ENCODE assay signal across 8 cellular contexts in the genomic region with DNA sequence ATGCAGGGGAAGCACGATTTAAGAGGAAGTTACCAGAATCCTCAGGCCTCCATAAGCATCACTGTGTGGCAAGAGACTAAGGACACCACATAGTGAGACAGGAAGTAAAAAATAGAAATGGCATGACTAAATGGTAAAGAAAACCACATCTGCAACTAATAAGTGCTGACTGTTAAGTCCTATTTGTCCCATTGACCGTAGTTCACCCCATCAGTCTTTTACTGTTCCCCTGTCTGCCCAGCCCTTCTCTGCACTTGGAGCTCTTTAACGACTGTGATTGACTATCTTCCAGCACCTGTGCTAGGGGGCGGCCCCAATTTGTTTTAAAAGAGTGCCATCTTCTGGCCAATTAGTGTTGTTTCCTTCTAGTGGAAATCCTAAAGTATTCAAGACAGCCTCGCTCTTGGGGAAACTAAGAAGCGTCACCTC.
A peak's percentile ranks its signal among the peaks of the same experiment; 100 is the strongest.
DNase-seq lines count a peak whose midpoint lies in the region; ATAC-seq and TF ChIP-seq lines count a peak whose summit lies in the region.

No MANE protein-coding gene starts in this region.

- H3K27ac Mint-ChIP-seq in activated CD8-positive, alpha-beta memory T cell treated with anti-CD3 and anti-CD28 coated beads, Interleukin-2, amount 10 ng/mL, durations not matched to agents 7 days and 5 days = no peak overlapping the region
- H3K27ac Mint-ChIP-seq in naive B cell = no peak overlapping the region

- peaks cover 16% of the 10 kb centered on the region for H3K4me1 Mint-ChIP-seq in activated CD8-positive, alpha-beta memory T cell treated with anti-CD3 and anti-CD28 coated beads, Interleukin-2, amount 10 ng/mL, durations not matched to agents 7 days and 5 days
- peaks cover 0 to 5% (median 0%) of the 10 kb centered on the region in 3 donors for H3K4me1 Mint-ChIP-seq in naive B cell

- no peak overlapping the region for H3K4me3 ChIP-seq in epithelial cell of esophagus (ENCODE audit: low read length)

- DNase-seq in AG08396 (ENCODE audit: low spot score) (peak; percentile 25), HK-2 (ENCODE audit: unreplicated experiment) (peak; percentile 19), NCI-H82 (lab: John Stamatoyannopoulos, UW) (peak; percentile 83), epithelial cell of esophagus (ENCODE audit: low read depth) (peak; percentile 61), naive B cell (peak; percentile 45), superior temporal gyrus (ENCODE audit: extremely low spot score) (peak; percentile 72)
- DNase-seq in activated CD8-positive, alpha-beta memory T cell treated with anti-CD3 and anti-CD28 coated beads, Interleukin-2, amount 10 ng/mL, durations not matched to agents 7 days and 5 days = peak; percentile 57

- no peaks in the 10 kb centered on the region for H3K9me3 Mint-ChIP-seq in activated CD8-positive, alpha-beta memory T cell treated with anti-CD3 and anti-CD28 coated beads, Interleukin-2, amount 10 ng/mL, durations not matched to agents 7 days and 5 days (ENCODE audit: low read depth)
- H3K9me3 Mint-ChIP-seq in naive B cell = no peaks in the 10 kb centered on the region

- H3K4me3 Mint-ChIP-seq in activated CD8-positive, alpha-beta memory T cell treated with anti-CD3 and anti-CD28 coated beads, Interleukin-2, amount 10 ng/mL, durations not matched to agents 7 days and 5 days = no peak overlapping the region
- H3K4me3 Mint-ChIP-seq in naive B cell = no peak overlapping the region

- H3K27me3 Mint-ChIP-seq in activated CD8-positive, alpha-beta memory T cell treated with anti-CD3 and anti-CD28 coated beads, Interleukin-2, amount 10 ng/mL, durations not matched to agents 7 days and 5 days = no peaks in the 10 kb centered on the region
- peaks cover 0 to 27% (median 0%) of the 10 kb centered on the region in 3 donors for H3K27me3 Mint-ChIP-seq in naive B cell

- H3K36me3 Mint-ChIP-seq in activated CD8-positive, alpha-beta memory T cell treated with anti-CD3 and anti-CD28 coated beads, Interleukin-2, amount 10 ng/mL, durations not matched to agents 7 days and 5 days = no peaks in the 10 kb centered on the region
- H3K36me3 Mint-ChIP-seq in naive B cell = no peaks in the 10 kb centered on the region

- ATAC-seq in GM18868 (IDR thresholded peaks at IDR 0.05; ENCODE audit: unreplicated experiment) (peak; percentile 90), naive B cell (ENCODE audit: low read depth in 2 of 2) (peak; percentile 58 to 75)
- peak; percentile 68 for ATAC-seq in activated CD8-positive, alpha-beta memory T cell treated with anti-CD3 and anti-CD28 coated beads, Interleukin-2, amount 10 ng/mL, durations not matched to agents 7 days and 5 days

- peak; percentile 44 for TF ChIP-seq CTCF in epithelial cell of esophagus (IDR thresholded peaks at IDR 0.05; ENCODE audit: insufficient read depth, low read depth, low read length, missing control alignments)

- CTCF ChIA-PET in activated CD8-positive, alpha-beta memory T cell treated with anti-CD3 and anti-CD28 coated beads, Interleukin-2, amount 10 ng/mL, durations not matched to agents 7 days and 5 days (lab: Charles Lee) = interaction anchor here (0.6 to 2.4 kb wide), 4 partner anchors 8 to 191 kb away, joined by 3 to 14 read pairs (median 3); no protein-coding TSS in a partner anchor

Comparison
In these comparisons a context has a peak if more than half of its experiments do, and no peak if none do; other contexts are left out.
1. DNase-seq: peak in every context shown above with its lines; median percentile 83 in NCI-H82; 72 in superior temporal gyrus; 61 in epithelial cell of esophagus; 57 in activated CD8-positive, alpha-beta memory T cell treated with anti-CD3 and anti-CD28 coated beads, Interleukin-2, amount 10 ng/mL, durations not matched to agents 7 days and 5 days; 45 in naive B cell; 25 in AG08396; 19 in HK-2.